16 cellular contexts compared by ENCODE assay signal in genomic region chr1:99681583-99681982, GRCh38. TPM values are rescaled to one million over a fixed set of nuclear protein-coding genes. Genes with fewer than 3 reads are reported as not detected.
DNase-seq lines count a peak whose midpoint lies in the region; ATAC-seq, FAIRE-seq and TF ChIP-seq lines count a peak whose summit lies in the region.
"Had no signal": no experiment of that assay in that cellular context is flagged by ENCODE, and none has a peak within 500 bp of the region (broad histone marks: within the 10 kb centered on the region; RNA-seq: fewer than 3 reads in every experiment).

No MANE protein-coding gene starts in this region.

- H3K27me3 Mint-ChIP-seq in endodermal cell (ENCODE audit: insufficient read depth): peaks cover 7% of the 10 kb centered on the region
- H3K27me3 Mint-ChIP-seq: activated B cell treated with CpG ODN at 0.5 μM for 24 hours had no signal

- FAIRE-seq in pancreas (lab: Jason Lieb, UNC): no peak

- H3K27ac Mint-ChIP-seq in endodermal cell: no peak overlapping the region
- H3K27ac Mint-ChIP-seq: activated B cell treated with CpG ODN at 0.5 μM for 24 hours; activated naive CD4-positive, alpha-beta T cell treated with anti-CD3 and anti-CD28 coated beads, Interleukin-2, amount 50 U/mL, for 24 hours; CD8-positive, alpha-beta T cell; nephron progenitor cell had no signal

- H3K36me3 ChIP-seq in endodermal cell (ENCODE audit: control insufficient read depth, insufficient read depth, low read length): no peaks in the 10 kb centered on the region
- H3K36me3 ChIP-seq in psoas muscle (ENCODE audit: insufficient read depth in 1 of 2, low read depth in 1 of 2): peaks cover 8 to 70% of the 10 kb centered on the region in 2 donors
- no peaks in the 10 kb centered on the region for H3K36me3 ChIP-seq in pancreas
- H3K36me3 ChIP-seq: sigmoid colon had no signal

- no peak overlapping the region for H3K4me3 ChIP-seq in endodermal cell (ENCODE audit: low read length)
- H3K4me3 ChIP-seq in psoas muscle: no peak overlapping the region
- H3K4me3 ChIP-seq in pancreas: no peak overlapping the region
- H3K4me3 ChIP-seq: sigmoid colon had no signal

- TF ChIP-seq CTCF in GM12873 (IDR thresholded peaks at IDR 0.05; ENCODE audit: insufficient read depth, low read depth, low read length, missing control alignments) (peak; percentile 28), endodermal cell (conservative IDR thresholded peaks at IDR 0.05) (peak; percentile 41), psoas muscle (IDR thresholded peaks at IDR 0.05) (no peak), pancreas (IDR thresholded peaks at IDR 0.05) (no peak)

- H3K27me3 ChIP-seq in endodermal cell (ENCODE audit: control insufficient read depth, insufficient read depth, low read length, poor library complexity, severe bottlenecking) (peaks cover 27% of the 10 kb centered on the region), psoas muscle (ENCODE audit: insufficient read depth in 3 of 3, low read length in 2 of 3) (no peaks in the 10 kb centered on the region), pancreas (no peaks in the 10 kb centered on the region)
- H3K27me3 ChIP-seq: sigmoid colon had no signal

- H3K9me3 ChIP-seq in endodermal cell (ENCODE audit: control insufficient read depth, low read length): no peaks in the 10 kb centered on the region
- H3K9me3 ChIP-seq in psoas muscle: no peaks in the 10 kb centered on the region
- no peaks in the 10 kb centered on the region for H3K9me3 ChIP-seq in pancreas
- H3K9me3 ChIP-seq: sigmoid colon had no signal

- H3K9me3 Mint-ChIP-seq in endodermal cell: no peaks in the 10 kb centered on the region
- H3K9me3 Mint-ChIP-seq: activated B cell treated with CpG ODN at 0.5 μM for 24 hours; activated naive CD4-positive, alpha-beta T cell treated with anti-CD3 and anti-CD28 coated beads, Interleukin-2, amount 50 U/mL, for 24 hours; CD8-positive, alpha-beta T cell; nephron progenitor cell had no signal

- intact Hi-C loops in psoas muscle (cut with DNase I): no loop called here
- intact Hi-C loops in pancreas (cut with DNase I): no loop called here

- H3K4me1 ChIP-seq in endodermal cell (ENCODE audit: control insufficient read depth, insufficient read depth, low read length) (no peaks in the 10 kb centered on the region), psoas muscle (peaks cover 79% of the 10 kb centered on the region), pancreas (no peaks in the 10 kb centered on the region)

- H3K9ac ChIP-seq in endodermal cell (ENCODE audit: extremely low read depth, low read length, poor library complexity, severe bottlenecking): no peak overlapping the region

- 86 to 91% methylated on average over 3 of the region's 3 CpGs for WGBS in endodermal cell (ENCODE audit: insufficient coverage in 1 of 2, insufficient read length in 1 of 2), 2 experiments
- WGBS in psoas muscle, 3 donors: 20 to 28% (median 24%) methylated on average over 3 of the region's 3 CpGs
- 72 to 83% methylated on average over 3 of the region's 3 CpGs for WGBS in pancreas, 2 donors

- H3K27ac ChIP-seq in endodermal cell (ENCODE audit: low read depth, low read length) (no peak overlapping the region), psoas muscle (peak overlapping the region; percentile 86), pancreas (no peak overlapping the region)
- H3K27ac ChIP-seq: HL-60, sigmoid colon had no signal

- H3K4me1 Mint-ChIP-seq in endodermal cell: peaks cover 8% of the 10 kb centered on the region
- H3K4me1 Mint-ChIP-seq: activated B cell treated with CpG ODN at 0.5 μM for 24 hours; activated naive CD4-positive, alpha-beta T cell treated with anti-CD3 and anti-CD28 coated beads, Interleukin-2, amount 50 U/mL, for 24 hours had no signal

- H3K4me3 Mint-ChIP-seq in endodermal cell: no peak overlapping the region
- H3K4me3 Mint-ChIP-seq: activated B cell treated with CpG ODN at 0.5 μM for 24 hours; activated naive CD4-positive, alpha-beta T cell treated with anti-CD3 and anti-CD28 coated beads, Interleukin-2, amount 50 U/mL, for 24 hours; CD8-positive, alpha-beta T cell; nephron progenitor cell had no signal

- DNase-seq in NCI-H226: peak; percentile 36
- DNase-seq in endodermal cell: no peak
- DNase-seq in psoas muscle: no peak
- DNase-seq in midbrain (lab: John Stamatoyannopoulos, UW): no peak
- DNase-seq in pancreas: no peak
- DNase-seq: activated B cell treated with CpG ODN at 0.5 μM for 24 hours; CD8-positive, alpha-beta T cell; NCI-H2107; nephron progenitor cell; sigmoid colon; stimulated activated naive CD8-positive, alpha-beta T cell treated with anti-CD3 and anti-CD28 coated beads, Interleukin-15, Interleukin-2, amounts not matched to agents 100 U/mL and 50 U/mL, for 24 hours had no signal

- no peaks in the 10 kb centered on the region for H3K36me3 Mint-ChIP-seq in endodermal cell (ENCODE audit: low read depth)
- H3K36me3 Mint-ChIP-seq: activated naive CD4-positive, alpha-beta T cell treated with anti-CD3 and anti-CD28 coated beads, Interleukin-2, amount 50 U/mL, for 24 hours; CD8-positive, alpha-beta T cell had no signal

- ATAC-seq in psoas muscle (peak in 1 of 4 donors; percentile 28), GM21737 (IDR thresholded peaks at IDR 0.05; ENCODE audit: unreplicated experiment) (no peak), HG03097 (IDR thresholded peaks at IDR 0.05; ENCODE audit: low FRiP score, unreplicated experiment) (no peak), pancreas (no peak)
- ATAC-seq: CD8-positive, alpha-beta T cell; stimulated activated naive CD8-positive, alpha-beta T cell treated with anti-CD3 and anti-CD28 coated beads, Interleukin-15, Interleukin-2, amounts not matched to agents 100 U/mL and 50 U/mL, for 24 hours had no signal

RNA-seq across cellular contexts. Expression of gene PALMD, which starts 35.7 kb away (rescaled TPM):
- total RNA-seq in endodermal cell: under 1 TPM; 0.24 to 0.26 TPM
- 1.8 TPM for polyA plus RNA-seq in endodermal cell (2013, experiment 1 of 2)
- polyA plus RNA-seq in endodermal cell (2013, experiment 2 of 2): 1.5 TPM
- total RNA-seq in psoas muscle: 100 to 1,000 TPM in 3 of 4 donors, 10 to 100 TPM in 1; 46.2 to 219 (median 113) TPM
- polyA plus RNA-seq in psoas muscle: 100 to 1,000 TPM in 1 of 3 donors, 10 to 100 TPM in 2; 54.4 to 130 (median 59.4) TPM
- total RNA-seq in pancreas: 1 to 10 TPM; 2.6 to 5.6 (median 4.2) TPM
- polyA plus RNA-seq in pancreas: 10 to 100 TPM in 1 of 2 donors, 1 to 10 TPM in 1; 8.8 to 15.4 TPM
- total RNA-seq: activated B cell treated with CpG ODN at 0.5 μM for 24 hours; CD8-positive, alpha-beta T cell had no signal

Comparison
In these comparisons a context has a peak if more than half of its experiments do, and no peak if none do; other contexts are left out.
1. CTCF ChIP-seq: peak in GM12873 (single experiment) and endodermal cell (single experiment); none in psoas muscle (single experiment) and pancreas (0 of 4).
2. RNA of gene PALMD, which starts 35.7 kb away (total RNA-seq): 46.2 to 219 TPM in psoas muscle; 2.6 to 5.6 TPM in pancreas and 0.24 to 0.26 TPM in endodermal cell; every median in the first group is over 4 times any median in the second.